Comparison of ENCODE assay signal across 20 cellular contexts in genomic region chr15:48680841-48681240, GRCh38. TPM values are rescaled to one million over a fixed set of nuclear protein-coding genes. Genes with fewer than 3 reads are reported as not detected.
DNase-seq lines count a peak whose midpoint lies in the region; ATAC-seq and TF ChIP-seq lines count a peak whose summit lies in the region.
"Had no signal": no experiment of that assay in that cellular context is flagged by ENCODE, and none has a peak within 500 bp of the region (broad histone marks: within the 10 kb centered on the region; RNA-seq: fewer than 3 reads in every experiment).

No MANE protein-coding gene starts in this region.

- no peak overlapping the region for H2AFZ ChIP-seq in osteoblast (ENCODE audit: low read length)

- intact Hi-C loops in CD4-positive, alpha-beta T cell (cut with DNase I, micrococcal nuclease): no loop called here
- intact Hi-C loops in activated CD4-positive, alpha-beta memory T cell treated with anti-CD3 and anti-CD28 coated beads for 36 hours (cut with micrococcal nuclease): no loop called here

- no peak for TF ChIP-seq CTCF in epithelial cell of esophagus (IDR thresholded peaks at IDR 0.05; ENCODE audit: insufficient read depth, low read depth, low read length, missing control alignments)
- TF ChIP-seq CTCF in osteoblast (IDR thresholded peaks at IDR 0.05; ENCODE audit: extremely low read depth, low read depth, low read length): no peak
- TF ChIP-seq CTCF in CD4-positive, alpha-beta T cell (IDR thresholded peaks at IDR 0.05): no peak

- H3K27me3 Mint-ChIP-seq in CD4-positive, alpha-beta T cell: no peaks in the 10 kb centered on the region
- no peaks in the 10 kb centered on the region for H3K27me3 Mint-ChIP-seq in activated CD4-positive, alpha-beta memory T cell treated with anti-CD3 and anti-CD28 coated beads for 36 hours
- H3K27me3 Mint-ChIP-seq: activated CD4-positive, alpha-beta T cell treated with anti-CD3 and anti-CD28 coated beads, Interleukin-2, amount 10 ng/mL, durations not matched to agents 7 days and 5 days; activated naive CD8-positive, alpha-beta T cell treated with anti-CD3 and anti-CD28 coated beads, Interleukin-2, amount 50 U/mL, for 24 hours had no signal

- no peak overlapping the region for H3K27ac Mint-ChIP-seq in CD4-positive, alpha-beta T cell
- H3K27ac Mint-ChIP-seq in activated CD4-positive, alpha-beta memory T cell treated with anti-CD3 and anti-CD28 coated beads for 36 hours: no peak overlapping the region
- H3K27ac Mint-ChIP-seq: activated CD4-positive, alpha-beta T cell treated with anti-CD3 and anti-CD28 coated beads, Interleukin-2, amount 10 ng/mL, durations not matched to agents 7 days and 5 days; activated naive CD8-positive, alpha-beta T cell treated with anti-CD3 and anti-CD28 coated beads, Interleukin-2, amount 50 U/mL, for 24 hours had no signal

- POLR2A ChIA-PET in CD4-positive, alpha-beta T cell (lab: Charles Lee): no interaction called here
- POLR2A ChIA-PET in activated CD4-positive, alpha-beta memory T cell treated with anti-CD3 and anti-CD28 coated beads for 36 hours (lab: Charles Lee): no interaction called here

- CTCF ChIA-PET in CD4-positive, alpha-beta T cell (lab: Charles Lee): no interaction called here
- CTCF ChIA-PET in activated CD4-positive, alpha-beta memory T cell treated with anti-CD3 and anti-CD28 coated beads for 36 hours (lab: Charles Lee): no interaction called here

- no peak for ATAC-seq in CD4-positive, alpha-beta T cell (ENCODE audit: poor library complexity)
- ATAC-seq in GM18519 (IDR thresholded peaks at IDR 0.05; ENCODE audit: low FRiP score, unreplicated experiment): no peak
- ATAC-seq: activated naive CD8-positive, alpha-beta T cell treated with anti-CD3 and anti-CD28 coated beads, Interleukin-2, amount 50 U/mL, for 24 hours had no signal

- H3K9me3 ChIP-seq in osteoblast (ENCODE audit: low read depth, low read length): no peaks in the 10 kb centered on the region
- no peaks in the 10 kb centered on the region for H3K9me3 ChIP-seq in CD4-positive, alpha-beta T cell (ENCODE audit: control insufficient read depth, low read length)
- H3K9me3 ChIP-seq: BLaER1 had no signal

- H3K4me1 Mint-ChIP-seq in CD4-positive, alpha-beta T cell (ENCODE audit: low read depth): no peaks in the 10 kb centered on the region
- no peaks in the 10 kb centered on the region for H3K4me1 Mint-ChIP-seq in activated CD4-positive, alpha-beta memory T cell treated with anti-CD3 and anti-CD28 coated beads for 36 hours (ENCODE audit: low read depth)
- H3K4me1 Mint-ChIP-seq: activated CD4-positive, alpha-beta T cell treated with anti-CD3 and anti-CD28 coated beads, Interleukin-2, amount 10 ng/mL, durations not matched to agents 7 days and 5 days; activated naive CD8-positive, alpha-beta T cell treated with anti-CD3 and anti-CD28 coated beads, Interleukin-2, amount 50 U/mL, for 24 hours had no signal

- H4K20me1 ChIP-seq in osteoblast (ENCODE audit: insufficient read depth, low read length): no peaks in the 10 kb centered on the region
- H4K20me1 ChIP-seq: BLaER1 had no signal

- DNase-seq in GM03348 (ENCODE audit: low spot score): peak; percentile 9
- peak; percentile 74 for DNase-seq in RKO (ENCODE audit: low spot score)
- DNase-seq in epithelial cell of esophagus (ENCODE audit: low read depth): peak; percentile 85
- DNase-seq in osteoblast (ENCODE audit: insufficient read length, low spot score, missing footprints): no peak
- DNase-seq in CD4-positive, alpha-beta T cell: no peak
- no peak for DNase-seq in activated CD4-positive, alpha-beta memory T cell treated with anti-CD3 and anti-CD28 coated beads for 36 hours
- DNase-seq in NCI-H510A treated with DMSO at 0.1 percent for 48 hours (lab: John Stamatoyannopoulos, UW): no peak
- DNase-seq: activated CD4-positive, alpha-beta T cell treated with anti-CD3 and anti-CD28 coated beads, Interleukin-2, amount 10 ng/mL, durations not matched to agents 7 days and 5 days; activated naive CD8-positive, alpha-beta T cell treated with anti-CD3 and anti-CD28 coated beads, Interleukin-2, amount 50 U/mL, for 24 hours; activated T-cell treated with anti-CD3 and anti-CD28 coated beads, Interleukin-2, amount 50 U/mL, for 48 hours; DMS53; islet precursor cell; MM.1S; NCI-H2081 treated with DMSO at 0.1 percent for 48 hours; NCI-H82; nucleus accumbens; SHP77; T-helper 9 cell had no signal

- peak overlapping the region; percentile 35 for H3K4me2 ChIP-seq in osteoblast (ENCODE audit: insufficient read depth, low read length)
- H3K4me2 ChIP-seq: BLaER1 had no signal

- peaks cover 42% of the 10 kb centered on the region for H3K4me1 ChIP-seq in osteoblast (ENCODE audit: insufficient read depth, low read length)
- H3K4me1 ChIP-seq: BLaER1 had no signal

- no peaks in the 10 kb centered on the region for H3K36me3 Mint-ChIP-seq in CD4-positive, alpha-beta T cell (ENCODE audit: low read depth)
- H3K36me3 Mint-ChIP-seq in activated CD4-positive, alpha-beta memory T cell treated with anti-CD3 and anti-CD28 coated beads for 36 hours: no peaks in the 10 kb centered on the region

- H3K4me3 ChIP-seq in epithelial cell of esophagus (ENCODE audit: low read length) (no peak overlapping the region), osteoblast (ENCODE audit: insufficient read depth, low read length) (no peak overlapping the region)
- H3K4me3 ChIP-seq: BLaER1 had no signal

- H3K27me3 ChIP-seq in osteoblast (ENCODE audit: insufficient read depth, low read length): no peaks in the 10 kb centered on the region
- H3K27me3 ChIP-seq in CD4-positive, alpha-beta T cell (ENCODE audit: control insufficient read depth, insufficient read depth, low read length): no peaks in the 10 kb centered on the region
- H3K27me3 ChIP-seq: BLaER1 had no signal

- H3K27ac ChIP-seq in osteoblast (ENCODE audit: low read depth, low read length): peak overlapping the region; percentile 94
- H3K27ac ChIP-seq in CD4-positive, alpha-beta T cell (ENCODE audit: low read depth, low read length): no peak overlapping the region
- H3K27ac ChIP-seq: BLaER1 had no signal

- no peaks in the 10 kb centered on the region for H3K79me2 ChIP-seq in osteoblast (ENCODE audit: insufficient read depth, low read length)

- H3K36me3 ChIP-seq in osteoblast (ENCODE audit: insufficient read depth, low read length): no peaks in the 10 kb centered on the region
- H3K36me3 ChIP-seq: BLaER1 had no signal

- H3K9me3 Mint-ChIP-seq in CD4-positive, alpha-beta T cell: peaks cover 2% of the 10 kb centered on the region
- H3K9me3 Mint-ChIP-seq in activated CD4-positive, alpha-beta memory T cell treated with anti-CD3 and anti-CD28 coated beads for 36 hours: no peaks in the 10 kb centered on the region
- H3K9me3 Mint-ChIP-seq: activated naive CD8-positive, alpha-beta T cell treated with anti-CD3 and anti-CD28 coated beads, Interleukin-2, amount 50 U/mL, for 24 hours had no signal

- H3K4me3 Mint-ChIP-seq in CD4-positive, alpha-beta T cell: no peak overlapping the region
- H3K4me3 Mint-ChIP-seq in activated CD4-positive, alpha-beta memory T cell treated with anti-CD3 and anti-CD28 coated beads for 36 hours: no peak overlapping the region
- H3K4me3 Mint-ChIP-seq: activated CD4-positive, alpha-beta T cell treated with anti-CD3 and anti-CD28 coated beads, Interleukin-2, amount 10 ng/mL, durations not matched to agents 7 days and 5 days; activated naive CD8-positive, alpha-beta T cell treated with anti-CD3 and anti-CD28 coated beads, Interleukin-2, amount 50 U/mL, for 24 hours had no signal

RNA-seq across cellular contexts. Expression of gene FBN1, which starts 35.3 kb away (rescaled TPM):
- total RNA-seq in osteoblast: 1,453 and 1,556 TPM in 2 replicates
- under 1 TPM; 0.11 to 0.25 TPM for total RNA-seq in CD4-positive, alpha-beta T cell
- total RNA-seq in activated CD4-positive, alpha-beta memory T cell treated with anti-CD3 and anti-CD28 coated beads for 36 hours: under 1 TPM; 0.34 to 0.52 TPM

Comparison
In these comparisons a context has a peak if more than half of its experiments do, and no peak if none do; other contexts are left out.
1. DNase-seq: peak in GM03348 (single experiment), RKO (single experiment) and epithelial cell of esophagus (single experiment); none in osteoblast (single experiment), CD4-positive, alpha-beta T cell (0 of 10), activated CD4-positive, alpha-beta memory T cell treated with anti-CD3 and anti-CD28 coated beads for 36 hours (single experiment) and NCI-H510A treated with DMSO at 0.1 percent for 48 hours (single experiment).
2. RNA of gene FBN1, which starts 35.3 kb away (total RNA-seq): 1,453 to 1,556 TPM in osteoblast; 0.34 to 0.52 TPM in activated CD4-positive, alpha-beta memory T cell treated with anti-CD3 and anti-CD28 coated beads for 36 hours and 0.11 to 0.25 TPM in CD4-positive, alpha-beta T cell; every median in the first group is over 100 times any median in the second.